Comparison of ENCODE assay signal across 10 cellular contexts in the genomic region with DNA sequence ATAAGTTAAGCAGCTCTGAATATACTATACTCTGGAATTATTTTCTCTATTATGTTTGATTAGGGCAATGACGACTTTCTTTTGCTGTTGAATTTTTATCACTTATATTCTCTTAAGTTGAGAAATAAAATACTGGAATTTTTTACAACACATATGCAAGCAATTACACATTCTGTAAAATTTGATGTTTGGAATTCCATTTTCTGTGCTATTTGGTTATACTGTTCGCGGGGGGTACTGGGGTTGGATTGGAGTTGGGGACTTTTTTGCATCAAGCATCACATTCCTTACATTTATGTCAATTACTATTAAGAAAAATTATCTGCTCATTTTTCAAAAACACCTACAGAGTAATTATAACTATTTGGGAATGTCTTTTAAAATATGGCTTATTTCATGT. TPM values are rescaled to one million over a fixed set of nuclear protein-coding genes. Genes with fewer than 3 reads are reported as not detected.
DNase-seq lines count a peak whose midpoint lies in the region; ATAC-seq and TF ChIP-seq lines count a peak whose summit lies in the region.
"Had no signal": no experiment of that assay in that cellular context is flagged by ENCODE, and none has a peak within 500 bp of the region (broad histone marks: within the 10 kb centered on the region; RNA-seq: fewer than 3 reads in every experiment).

No MANE protein-coding gene starts in this region.

- H3K36me3 ChIP-seq in H7 (replicated peaks; ENCODE audit: control insufficient read depth, insufficient read depth, low read length) (no peaks in the 10 kb centered on the region), brain microvascular endothelial cell (replicated peaks) (peaks cover 1% of the 10 kb centered on the region), left lung (no peaks in the 10 kb centered on the region), spleen (no peaks in the 10 kb centered on the region)

- 79 to 96% (median 85%) methylated on average over 3 of the region's 3 CpGs for WGBS in spleen, 5 donors

- in situ Hi-C loops in brain microvascular endothelial cell (cut with HindIII; ENCODE audit: low pct_ligation_motif_present, low sequenced_read_pairs) = no loop called here

- TF ChIP-seq CTCF in brain microvascular endothelial cell (IDR thresholded peaks at IDR 0.05; ENCODE audit: low read depth, low read length, missing control alignments) (no peak), left lung (IDR thresholded peaks at IDR 0.05) (no peak), spleen (IDR thresholded peaks at IDR 0.05 in 8 of 11, conservative IDR thresholded peaks at IDR 0.05 in 3 of 11) (no peak)

- no peak for ATAC-seq in left lung

- H3K4me1 ChIP-seq in left lung (no peaks in the 10 kb centered on the region), spleen (no peaks in the 10 kb centered on the region)

- DNase-seq in H7 (no peak), brain microvascular endothelial cell (no peak), left lung (no peak), spleen (no peak), HuH-7.5 (ENCODE audit: low spot score) (no peak), NCI-H2196 (lab: John Stamatoyannopoulos, UW; ENCODE audit: unreplicated experiment) (no peak)
- DNase-seq in activated effector memory CD4-positive, alpha-beta T cell treated with Interleukin-2 at 50 U/mL for 16 hours = no peak
- DNase-seq in stimulated activated CD4-positive, alpha-beta T cell treated with anti-CD3 and anti-CD28 coated beads, Interleukin-4, amount 100 ng/mL, for 24 hours = no peak
- DNase-seq: Kasumi-1, NCI-H2171 had no signal

- H3K27me3 ChIP-seq in H7 (ENCODE audit: control insufficient read depth, insufficient read depth, low read length) (no peaks in the 10 kb centered on the region), brain microvascular endothelial cell (replicated peaks) (no peaks in the 10 kb centered on the region), left lung (no peaks in the 10 kb centered on the region), spleen (replicated peaks in 1 of 7) (peaks cover 0 to 6% (median 0%) of the 10 kb centered on the region in 7 donors)

- intact Hi-C loops in left lung (cut with DNase I) (no loop called here), spleen (cut with DNase I; ENCODE audit: low total_unique reads) (no loop called here)

- TF ChIP-seq POLR2A in spleen (IDR thresholded peaks at IDR 0.05) = no peak

- peak overlapping the region; percentile 11; the same call in 1 of the 2 replicates for H3K4me3 ChIP-seq in H7 (ENCODE audit: insufficient read depth, low read depth, low read length)
- peak overlapping the region; percentile 88 for H3K4me3 ChIP-seq in brain microvascular endothelial cell (ENCODE audit: low read depth, low read length)
- H3K4me3 ChIP-seq in left lung = peak overlapping the region; percentile 33 to 36
- H3K4me3 ChIP-seq in spleen = peak overlapping the region in 6 of 8 donors; percentile 1 to 43 (median 26)

- no peaks in the 10 kb centered on the region for H3K9me3 ChIP-seq in left lung
- peaks cover 0 to 7% (median 0%) of the 10 kb centered on the region in 8 donors for H3K9me3 ChIP-seq in spleen

- H3K27ac ChIP-seq in brain microvascular endothelial cell (peak overlapping the region; percentile 73), left lung (peak overlapping the region in 1 of 2 donors; percentile 83), spleen (peak overlapping the region in 3 of 8 donors; percentile 68 to 78 (median 72))

RNA-seq across cellular contexts. Expression of gene COL5A2, which starts 2.1 kb away (rescaled TPM):
- total RNA-seq in H7 (2014; rRNA removed; shearing (Covaris generic)) = 130 and 149 TPM in 2 replicates
- 100 to 1,000 TPM; 122 to 324 TPM for total RNA-seq in left lung
- total RNA-seq in spleen = 10 to 100 TPM; 12.6 to 35.7 (median 19.8) TPM
- 1 to 10 TPM; 3.4 to 5.5 (median 4.4) TPM for polyA plus RNA-seq in spleen

Comparison
In these comparisons a context has a peak if more than half of its experiments do, and no peak if none do; other contexts are left out.
1. H3K4me3 ChIP-seq: peak in every context shown above with its lines; median percentile 88 in brain microvascular endothelial cell; 34 in left lung; 26 in spleen; 11 in H7.